ENCODE assay signal across 9 cellular contexts in genomic region chr12:108693781-108694180, GRCh38. TPM values are rescaled to one million over a fixed set of nuclear protein-coding genes. Genes with fewer than 3 reads are reported as not detected.
A peak's percentile ranks its signal among the peaks of the same experiment; 100 is the strongest.
DNase-seq lines count a peak whose midpoint lies in the region; ATAC-seq and TF ChIP-seq lines count a peak whose summit lies in the region.
"Had no signal": no experiment of that assay in that cellular context is flagged by ENCODE, and none has a peak within 500 bp of the region (broad histone marks: within the 10 kb centered on the region; RNA-seq: fewer than 3 reads in every experiment).

No MANE protein-coding gene starts in this region.

- no peak overlapping the region for H3K4me3 Mint-ChIP-seq in CD14-positive monocyte
- H3K4me3 Mint-ChIP-seq in dendritic cell treated with granulocyte-macrophage colony-stimulating factor and Interleukin-4, amounts not matched to agents 40 ng/mL and 50 ng/mL, for 4 days = no peak overlapping the region
- no peak overlapping the region for H3K4me3 Mint-ChIP-seq in effector memory CD8-positive, alpha-beta T cell

- H3K9ac ChIP-seq in HUES48 (ENCODE audit: low read depth, low read length) = no peak overlapping the region

- H3K4me3 ChIP-seq in HUES48 (ENCODE audit: low read depth, low read length) = no peak overlapping the region
- H3K4me3 ChIP-seq in osteoblast (ENCODE audit: insufficient read depth, low read length) = no peak overlapping the region
- H3K4me3 ChIP-seq: MG63 had no signal

- no peaks in the 10 kb centered on the region for H3K27me3 ChIP-seq in HUES48 (ENCODE audit: control insufficient read depth, insufficient read depth, low read length)
- no peaks in the 10 kb centered on the region for H3K27me3 ChIP-seq in osteoblast (ENCODE audit: insufficient read depth, low read length)
- H3K27me3 ChIP-seq: MG63 had no signal

- intact Hi-C loops in CD14-positive monocyte (cut with micrococcal nuclease) = loop anchor here in 1 of 2 donors (5.0 kb wide), 1 partner anchor 39 kb away; the partner anchor contains the start of gene CORO1C
- intact Hi-C loops in dendritic cell treated with granulocyte-macrophage colony-stimulating factor and Interleukin-4, amounts not matched to agents 40 ng/mL and 50 ng/mL, for 4 days (cut with micrococcal nuclease) = no loop called here

- H3K9me3 ChIP-seq in HUES48 (ENCODE audit: control insufficient read depth, insufficient read depth, low read length) = no peaks in the 10 kb centered on the region
- H3K9me3 ChIP-seq in osteoblast (ENCODE audit: low read depth, low read length) = no peaks in the 10 kb centered on the region
- H3K9me3 ChIP-seq: MG63 had no signal

- H2AFZ ChIP-seq in osteoblast (ENCODE audit: low read length) = no peak overlapping the region

- H3K27me3 Mint-ChIP-seq in CD14-positive monocyte (ENCODE audit: low read depth in 3 of 3) = peaks cover 0 to 2% (median 0%) of the 10 kb centered on the region in 3 donors
- no peaks in the 10 kb centered on the region for H3K27me3 Mint-ChIP-seq in dendritic cell treated with granulocyte-macrophage colony-stimulating factor and Interleukin-4, amounts not matched to agents 40 ng/mL and 50 ng/mL, for 4 days
- H3K27me3 Mint-ChIP-seq in effector memory CD8-positive, alpha-beta T cell = no peaks in the 10 kb centered on the region

- H3K27ac ChIP-seq in HUES48 (ENCODE audit: low read depth, low read length) (peak overlapping the region; percentile 16), osteoblast (ENCODE audit: low read depth, low read length) (peak overlapping the region; percentile 98)

- no peak overlapping the region for H3K4me2 ChIP-seq in osteoblast (ENCODE audit: insufficient read depth, low read length)

- peaks cover 58 to 60% of the 10 kb centered on the region in 2 donors for H3K36me3 Mint-ChIP-seq in CD14-positive monocyte
- H3K36me3 Mint-ChIP-seq in dendritic cell treated with granulocyte-macrophage colony-stimulating factor and Interleukin-4, amounts not matched to agents 40 ng/mL and 50 ng/mL, for 4 days (ENCODE audit: low read depth) = peaks cover 54% of the 10 kb centered on the region
- peaks cover 7% of the 10 kb centered on the region for H3K36me3 Mint-ChIP-seq in effector memory CD8-positive, alpha-beta T cell (ENCODE audit: insufficient read depth)

- H3K36me3 ChIP-seq in HUES48 (ENCODE audit: control insufficient read depth, insufficient read depth, low read length) (peaks cover 12% of the 10 kb centered on the region), osteoblast (ENCODE audit: insufficient read depth, low read length) (peaks cover 35% of the 10 kb centered on the region)

- H3K27ac Mint-ChIP-seq in CD14-positive monocyte = peak overlapping the region; percentile 68 to 100 (median 95)
- H3K27ac Mint-ChIP-seq in dendritic cell treated with granulocyte-macrophage colony-stimulating factor and Interleukin-4, amounts not matched to agents 40 ng/mL and 50 ng/mL, for 4 days = peak overlapping the region; percentile 95
- H3K27ac Mint-ChIP-seq in effector memory CD8-positive, alpha-beta T cell = peak overlapping the region in 1 of 2 donors; percentile 60

- peaks cover 89% of the 10 kb centered on the region for H3K79me2 ChIP-seq in osteoblast (ENCODE audit: insufficient read depth, low read length)

- peaks cover 3% of the 10 kb centered on the region for H4K20me1 ChIP-seq in osteoblast (ENCODE audit: insufficient read depth, low read length)

- H3K4me1 Mint-ChIP-seq in CD14-positive monocyte = peaks cover 70% of the 10 kb centered on the region
- H3K4me1 Mint-ChIP-seq in dendritic cell treated with granulocyte-macrophage colony-stimulating factor and Interleukin-4, amounts not matched to agents 40 ng/mL and 50 ng/mL, for 4 days (ENCODE audit: low read depth) = peaks cover 82% of the 10 kb centered on the region
- H3K4me1 Mint-ChIP-seq in effector memory CD8-positive, alpha-beta T cell (ENCODE audit: low read depth in 2 of 2) = peaks cover 31 to 34% of the 10 kb centered on the region in 2 donors

- DNase-seq in CD14-positive monocyte (ENCODE audit: low spot score) (no peak), osteoblast (ENCODE audit: insufficient read length, low spot score, missing footprints) (no peak), NCI-H748 treated with DMSO at 0.1 percent for 48 hours (lab: John Stamatoyannopoulos, UW) (no peak)
- no peak for DNase-seq in effector memory CD8-positive, alpha-beta T cell
- no peak for DNase-seq in activated effector memory CD4-positive, alpha-beta T cell treated with Interleukin-2 at 50 U/mL for 16 hours
- DNase-seq: MG63 had no signal

- TF ChIP-seq CTCF in CD14-positive monocyte (IDR thresholded peaks at IDR 0.05) = no peak
- no peak for TF ChIP-seq CTCF in osteoblast (IDR thresholded peaks at IDR 0.05; ENCODE audit: extremely low read depth, low read depth, low read length)

- H3K9me3 Mint-ChIP-seq in CD14-positive monocyte = no peaks in the 10 kb centered on the region
- H3K9me3 Mint-ChIP-seq in dendritic cell treated with granulocyte-macrophage colony-stimulating factor and Interleukin-4, amounts not matched to agents 40 ng/mL and 50 ng/mL, for 4 days = no peaks in the 10 kb centered on the region
- no peaks in the 10 kb centered on the region for H3K9me3 Mint-ChIP-seq in effector memory CD8-positive, alpha-beta T cell

- no peak for ATAC-seq in GM21515 (IDR thresholded peaks at IDR 0.05; ENCODE audit: unreplicated experiment)
- ATAC-seq in effector memory CD8-positive, alpha-beta T cell (replicated peaks) = no peak

- H3K4me1 ChIP-seq in HUES48 (ENCODE audit: control insufficient read depth, insufficient read depth, low read length) (peaks cover 47% of the 10 kb centered on the region), osteoblast (ENCODE audit: insufficient read depth, low read length) (peaks cover 88% of the 10 kb centered on the region)

RNA-seq across cellular contexts. Expression of gene CORO1C, which starts 37.5 kb away (rescaled TPM):
- 100 to 1,000 TPM; 229 to 285 TPM for polyA plus RNA-seq in CD14-positive monocyte
- 228 and 261 TPM in 2 replicates for total RNA-seq in osteoblast
